In the genomic region with DNA sequence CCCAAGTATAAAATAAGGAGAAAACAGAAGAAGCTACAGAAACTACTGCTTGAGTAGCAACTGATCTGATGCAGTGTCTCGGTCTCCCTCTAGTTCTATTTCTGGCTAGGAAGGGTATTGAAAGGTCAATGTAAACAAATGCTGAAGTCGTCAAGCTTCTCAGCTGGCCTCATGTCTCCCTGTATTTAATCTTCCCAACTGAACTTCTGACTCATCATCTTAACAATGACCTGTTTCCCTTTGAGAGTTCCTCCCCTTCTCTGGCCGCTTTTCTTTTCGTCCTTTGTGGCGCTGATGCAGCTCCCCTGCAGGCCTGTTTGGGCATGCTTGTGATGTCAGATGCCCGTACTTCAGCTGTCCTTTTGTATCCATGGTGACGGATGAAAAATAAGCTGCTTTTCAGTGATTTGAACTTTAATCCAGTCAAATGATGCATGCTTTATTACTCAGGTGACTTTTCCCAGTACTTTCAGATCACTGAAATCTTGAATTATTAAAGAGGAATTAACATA, we compare ENCODE assay signal across 7 cellular contexts. TPM values are rescaled to one million over a fixed set of nuclear protein-coding genes. Genes with fewer than 3 reads are reported as not detected.
DNase-seq lines count a peak whose midpoint lies in the region; ATAC-seq, FAIRE-seq and TF ChIP-seq lines count a peak whose summit lies in the region.

No MANE protein-coding gene starts in this region.

- H3K4me3 ChIP-seq in HCT116 (replicated peaks in 1 of 2; ENCODE audit: low read depth in 1 of 2, low read length in 2 of 2) (peak overlapping the region in 1 of 2 experiments; percentile 14; a peak in 1 of 4 replicates), endodermal cell (ENCODE audit: low read length) (no peak overlapping the region), lung (no peak overlapping the region), transverse colon (peak overlapping the region in 2 of 4 donors; percentile 8 to 10)

- DNase-seq in GM12891 (ENCODE audit: insufficient read length, low spot score) = peak; percentile 30
- peak; percentile 97 for DNase-seq in HCT116 (ENCODE audit: low read depth, low spot score)
- peak; percentile 100 for DNase-seq in M059J (ENCODE audit: low read depth)
- peak; percentile 99 for DNase-seq in RPMI7951 (ENCODE audit: low read depth)
- peak; percentile 93 for DNase-seq in endodermal cell
- peak; percentile 77 for DNase-seq in lung (ENCODE audit: low spot score)
- DNase-seq in transverse colon = peak; percentile 53

- H3K9ac ChIP-seq in HCT116 (ENCODE audit: low read length) = 0 out of 2 replicates have a peak overlapping the region, but pooled peaks have one; percentile 2
- H3K9ac ChIP-seq in endodermal cell (ENCODE audit: extremely low read depth, low read length, poor library complexity, severe bottlenecking) = peak overlapping the region; percentile 36

- H3K4me2 ChIP-seq in HCT116 (ENCODE audit: low read length) = peak overlapping the region; percentile 62

- peak overlapping the region; percentile 93 for H3K27ac Mint-ChIP-seq in endodermal cell

- H3K36me3 Mint-ChIP-seq in endodermal cell (ENCODE audit: low read depth) = peaks cover 40% of the 10 kb centered on the region

- TF ChIP-seq CTCF in HCT116 (IDR thresholded peaks at IDR 0.05 in 2 of 3, conservative IDR thresholded peaks at IDR 0.05 in 1 of 3; ENCODE audit: borderline replicate concordance in 1 of 3, insufficient read depth in 1 of 3, low read depth in 2 of 3, low read length in 2 of 3) (peak in 2 of 3 experiments; percentile 47 to 65; a peak in 4 of 6 replicates), endodermal cell (conservative IDR thresholded peaks at IDR 0.05) (peak; percentile 79), lung (IDR thresholded peaks at IDR 0.05; ENCODE audit: control extremely low read depth, extremely low read depth) (peak; percentile 10), transverse colon (IDR thresholded peaks at IDR 0.05) (peak; percentile 39 to 73 (median 54))

- H2AFZ ChIP-seq in HCT116 (ENCODE audit: low read depth, low read length, poor library complexity, severe bottlenecking) = peak overlapping the region; percentile 3

- POLR2A ChIA-PET in HCT116 (lab: Charles Lee) = no interaction called here

- TF ChIP-seq POLR2A in GM12891 (IDR thresholded peaks at IDR 0.05; ENCODE audit: low read depth, low read length) (no peak), HCT116 (IDR thresholded peaks at IDR 0.05; ENCODE audit: borderline replicate concordance, extremely low read depth, insufficient read depth, insufficient read length) (no peak), transverse colon (IDR thresholded peaks at IDR 0.05) (no peak)

- no peaks in the 10 kb centered on the region for H3K9me2 ChIP-seq in HCT116 (ENCODE audit: insufficient read depth)

- H3K27ac ChIP-seq in HCT116 (ENCODE audit: low read depth, low read length) (no peak overlapping the region; the same call in 1 of the 2 replicates), endodermal cell (ENCODE audit: low read depth, low read length) (no peak overlapping the region), lung (ENCODE audit: low read depth in 1 of 2, low read length in 1 of 2) (peak overlapping the region; percentile 39 to 41), transverse colon (peak overlapping the region; percentile 54 to 78 (median 68))

- in situ Hi-C loops in transverse colon (cut with MboI; ENCODE audit: low pct_ligation_motif_present in 1 of 4, low pct_unique_long_range_greater_than_20kb in 1 of 4, low sequenced_read_pairs in 3 of 4) = no loop called here

- ATAC-seq in HCT116 (peak; percentile 99), lung (ENCODE audit: insufficient read depth, low FRiP score) (peak; percentile 96)

- H3K9me3 ChIP-seq in HCT116 (ENCODE audit: control insufficient read depth in 1 of 2, insufficient read depth in 1 of 2, low read depth in 1 of 2, low read length in 2 of 2) (no peaks in the 10 kb centered on the region), endodermal cell (ENCODE audit: control insufficient read depth, low read length) (no peaks in the 10 kb centered on the region), lung (ENCODE audit: control insufficient read depth in 2 of 2, insufficient read depth in 1 of 2, low read length in 1 of 2) (no peaks in the 10 kb centered on the region), transverse colon (no peaks in the 10 kb centered on the region)

- no peaks in the 10 kb centered on the region for H3K27me3 ChIP-seq in HCT116 (ENCODE audit: insufficient read depth, low read length)
- H3K27me3 ChIP-seq in endodermal cell (ENCODE audit: control insufficient read depth, insufficient read depth, low read length, poor library complexity, severe bottlenecking) = no peaks in the 10 kb centered on the region
- no peaks in the 10 kb centered on the region for H3K27me3 ChIP-seq in lung (ENCODE audit: control insufficient read depth, insufficient read depth)
- H3K27me3 ChIP-seq in transverse colon = no peaks in the 10 kb centered on the region

- peak; percentile 5 for TF ChIP-seq EP300 in transverse colon (IDR thresholded peaks at IDR 0.05; ENCODE audit: low read depth)

- RAD21 ChIA-PET in HCT116 (lab: Charles Lee; ENCODE audit: low non-redundant PET in 1 of 2, low total read pairs in 2 of 2, uncharacterized antibody in 2 of 2, unreplicated experiment in 2 of 2) = no interaction called here

- no peaks in the 10 kb centered on the region for H3K9me3 Mint-ChIP-seq in endodermal cell

- H4K20me1 ChIP-seq in HCT116 (ENCODE audit: insufficient read depth) = no peaks in the 10 kb centered on the region

- no TSS peak for BruUV-seq in HCT116 (replicated peaks; lab: Mats Ljungman, UMichigan)

- H3K36me3 ChIP-seq in HCT116 (ENCODE audit: control insufficient read depth in 1 of 2, insufficient read depth in 2 of 2, low read length in 2 of 2) (no peaks in the 10 kb centered on the region), endodermal cell (ENCODE audit: control insufficient read depth, insufficient read depth, low read length) (peaks cover 17% of the 10 kb centered on the region), lung (ENCODE audit: control insufficient read depth in 2 of 2, insufficient read depth in 2 of 2, low read length in 2 of 2) (peaks cover 2 to 3% of the 10 kb centered on the region in 2 donors), transverse colon (no peaks in the 10 kb centered on the region)

- peak; percentile 43 for TF ChIP-seq RAD21 in HCT116 (IDR thresholded peaks at IDR 0.05; ENCODE audit: low read depth)

- H3K79me2 ChIP-seq in HCT116 (ENCODE audit: insufficient read depth, low read length) = no peaks in the 10 kb centered on the region

- peak overlapping the region; percentile 21 for H3K4me3 Mint-ChIP-seq in endodermal cell

- WGBS in endodermal cell (ENCODE audit: insufficient coverage in 1 of 2, insufficient read length in 1 of 2), 2 experiments = 3 to 9% methylated on average over 5 to 7 of the region's 7 CpGs
- 8 to 12% methylated on average over 7 of the region's 7 CpGs for WGBS in lung, 2 donors
- 16 to 17% methylated on average over 6 to 7 of the region's 7 CpGs for WGBS in transverse colon (ENCODE audit: low coverage in 1 of 2), 2 donors

- no peaks in the 10 kb centered on the region for H3K27me3 Mint-ChIP-seq in endodermal cell (ENCODE audit: insufficient read depth)

- H3K4me1 ChIP-seq in HCT116 (ENCODE audit: control insufficient read depth in 1 of 2, insufficient read depth in 2 of 2, low read length in 2 of 2) = peaks cover 17 to 26% of the 10 kb centered on the region in 2 experiments
- peaks cover 15% of the 10 kb centered on the region for H3K4me1 ChIP-seq in endodermal cell (ENCODE audit: control insufficient read depth, insufficient read depth, low read length)
- H3K4me1 ChIP-seq in lung (ENCODE audit: control insufficient read depth in 2 of 2, insufficient read depth in 2 of 2, low read length in 2 of 2) = peaks cover 1 to 11% of the 10 kb centered on the region in 2 donors
- peaks cover 8 to 28% (median 13%) of the 10 kb centered on the region in 4 donors for H3K4me1 ChIP-seq in transverse colon

- intact Hi-C loops in HCT116 (cut with micrococcal nuclease) (loop anchor here (10.0 kb wide), 1 partner anchor 460 kb away; no protein-coding TSS in a partner anchor), transverse colon (cut with DNase I; ENCODE audit: low total_unique reads) (no loop called here)

- CTCF ChIA-PET in HCT116 (lab: Charles Lee) = interaction anchor here (0.7 to 1.6 kb wide), 6 partner anchors 8 to 295 kb away, joined by 3 to 7 read pairs (median 4); a partner anchor contains a TSS

- peaks cover 36% of the 10 kb centered on the region for H3K4me1 Mint-ChIP-seq in endodermal cell

- FAIRE-seq in GM12891 (lab: Jason Lieb, UNC) = no peak

TF ChIP-seq in GM12891, 5 proteins besides CTCF, POLR2A, EP300 and RAD21:
- peak; percentile 49; the same call in 1 of the 2 replicates for TF ChIP-seq SPI1 (IDR thresholded peaks at IDR 0.05; ENCODE audit: low read depth, low read length)
- TF ChIP-seq POLR2AphosphoS5 (IDR thresholded peaks at IDR 0.05; ENCODE audit: low read depth, low read length) = no peak
- TF ChIP-seq PAX5 (IDR thresholded peaks at IDR 0.05; ENCODE audit: insufficient read depth, low read length, severe bottlenecking) = no peak
- TF ChIP-seq TAF1 (IDR thresholded peaks at IDR 0.05; ENCODE audit: low read depth, low read length) = no peak
- TF ChIP-seq POU2F2 (IDR thresholded peaks at IDR 0.05; ENCODE audit: low read depth, low read length) = 0 out of 2 replicates have a peak, but pooled peaks have one; percentile 18

TF ChIP-seq in HCT116, 20 proteins besides CTCF, POLR2A, EP300 and RAD21 (continues in another document):
- TF ChIP-seq, protein P1, sequence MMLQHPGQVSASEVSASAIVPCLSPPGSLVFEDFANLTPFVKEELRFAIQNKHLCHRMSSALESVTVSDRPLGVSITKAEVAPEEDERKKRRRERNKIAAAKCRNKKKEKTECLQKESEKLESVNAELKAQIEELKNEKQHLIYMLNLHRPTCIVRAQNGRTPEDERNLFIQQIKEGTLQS (IDR thresholded peaks at IDR 0.05) = no peak
- TF ChIP-seq JUND (IDR thresholded peaks at IDR 0.05) (peak; percentile 77), EZH2 (IDR thresholded peaks at IDR 0.05) (no peak), CBX3 (IDR thresholded peaks at IDR 0.05; ENCODE audit: low read depth) (peak; percentile 89; the same call in 1 of the 2 replicates), TCF7L2 (IDR thresholded peaks at IDR 0.05; ENCODE audit: borderline replicate concordance, extremely low read depth, insufficient read depth, insufficient read length) (peak; percentile 89)
- TF ChIP-seq, protein P2, sequence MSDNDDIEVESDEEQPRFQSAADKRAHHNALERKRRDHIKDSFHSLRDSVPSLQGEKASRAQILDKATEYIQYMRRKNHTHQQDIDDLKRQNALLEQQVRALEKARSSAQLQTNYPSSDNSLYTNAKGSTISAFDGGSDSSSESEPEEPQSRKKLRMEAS (IDR thresholded peaks at IDR 0.05) = peak; percentile 85

RNA-seq across cellular contexts. Expression of a gene that starts 7.8 kb away (rescaled TPM):
- 0.09 TPM for polyA plus RNA-seq in GM12891 (2012; ENCODE audit: low read depth, missing spikeins)
- total RNA-seq in HCT116 (2021; ENCODE audit: unreplicated experiment) (2.0 TPM), endodermal cell (10 to 100 TPM in 1 of 2 donors, 1 to 10 TPM in 1; 6.4 to 11.1 TPM), lung (10 to 100 TPM in 1 of 2 donors, 1 to 10 TPM in 1; 7.7 to 27.3 TPM), transverse colon (1 to 10 TPM in 2 of 4 donors, under 1 TPM in 1, not detected in 1; 0.37 to 2.2 (median 1.6) TPM)
- polyA plus RNA-seq in HCT116 (2012) = 0.30 and 0.44 TPM in 2 replicates
- 4.1 and 5.0 TPM in 2 replicates for total RNA-seq in M059J (2014; rRNA removed; shearing (Covaris generic))
- total RNA-seq in RPMI7951 (2014; rRNA removed; shearing (Covaris generic)) = 3.8 and 5.4 TPM in 2 replicates
- 6.8 TPM for polyA plus RNA-seq in endodermal cell (2013, experiment 1 of 2)
- 6.7 TPM for polyA plus RNA-seq in endodermal cell (2013, experiment 2 of 2)
- polyA plus RNA-seq in lung = 1 to 10 TPM; 1.6 to 2.4 TPM

Comparison
In these comparisons a context has a peak if more than half of its experiments do, and no peak if none do; other contexts are left out.
1. DNase-seq: peak in every context shown above with its lines; median percentile 100 in M059J; 99 in RPMI7951; 97 in HCT116; 93 in endodermal cell; 77 in lung; 53 in transverse colon; 30 in GM12891.
2. H3K27ac ChIP-seq: peak in lung (2 of 2) and transverse colon (4 of 4); none in HCT116 (single experiment) and endodermal cell (single experiment).
3. CTCF ChIP-seq: peak in every context shown above with its lines; median percentile 79 in endodermal cell; 56 in HCT116; 54 in transverse colon; 10 in lung.